In genomic region chr20:63246490-63247284, GRCh38 we compare ENCODE assay signal across 14 cellular contexts. TPM values are rescaled to one million over a fixed set of nuclear protein-coding genes. Genes with fewer than 3 reads are reported as not detected.
A peak's percentile ranks its signal among the peaks of the same experiment; 100 is the strongest.
DNase-seq lines count a peak whose midpoint lies in the region; ATAC-seq and TF ChIP-seq lines count a peak whose summit lies in the region.
"Had no signal": no experiment of that assay in that cellular context is flagged by ENCODE, and none has a peak within 500 bp of the region (broad histone marks: within the 10 kb centered on the region; RNA-seq: fewer than 3 reads in every experiment).

No MANE protein-coding gene starts in this region.

- no peak overlapping the region for H3K4ac ChIP-seq in IMR-90 (ENCODE audit: low read depth, low read length)

- WGBS in IMR-90 (ENCODE audit: extremely low coverage in 2 of 2, insufficient read length in 1 of 2), 2 experiments, result 63% methylated on average over 34 of the region's 49 CpGs; no CpG with 5 or more reads in 1 of the 2 experiments

- ATAC-seq in IMR-90 (ENCODE audit: low read depth) (no peak), gastrocnemius medialis (no peak)

- no peaks in the 10 kb centered on the region for H3K4me1 Mint-ChIP-seq in activated T-cell treated with anti-CD3 and anti-CD28 coated beads, Interleukin-2, amount 50 U/mL, for 24 hours (ENCODE audit: low read depth)
- H3K4me1 Mint-ChIP-seq: activated CD4-positive, alpha-beta T cell treated with anti-CD3 and anti-CD28 coated beads, Interleukin-2, amount 10 ng/mL, durations not matched to agents 24 days and 14 days; stimulated activated naive CD8-positive, alpha-beta T cell treated with anti-CD3 and anti-CD28 coated beads, Interleukin-15, amount 100 ng/mL, for 72 hours had no signal

- no peak for TF ChIP-seq CTCF in IMR-90 (conservative IDR thresholded peaks at IDR 0.05; ENCODE audit: low read depth, low read length)
- TF ChIP-seq CTCF in parathyroid adenoma (IDR thresholded peaks at IDR 0.05), result no peak
- TF ChIP-seq CTCF in gastrocnemius medialis (IDR thresholded peaks at IDR 0.05 in 4 of 5, conservative IDR thresholded peaks at IDR 0.05 in 1 of 5), result no peak

- H3K36me3 Mint-ChIP-seq in activated T-cell treated with anti-CD3 and anti-CD28 coated beads, Interleukin-2, amount 50 U/mL, for 24 hours (ENCODE audit: low read depth), result no peaks in the 10 kb centered on the region

- H3K9me1 ChIP-seq in IMR-90 (ENCODE audit: insufficient read depth, low read length), result no peaks in the 10 kb centered on the region

- no peaks in the 10 kb centered on the region for H3K9me3 Mint-ChIP-seq in activated T-cell treated with anti-CD3 and anti-CD28 coated beads, Interleukin-2, amount 50 U/mL, for 24 hours
- H3K9me3 Mint-ChIP-seq: activated CD4-positive, alpha-beta T cell treated with anti-CD3 and anti-CD28 coated beads, Interleukin-2, amount 10 ng/mL, durations not matched to agents 24 days and 14 days; stimulated activated naive CD8-positive, alpha-beta T cell treated with anti-CD3 and anti-CD28 coated beads, Interleukin-15, amount 100 ng/mL, for 72 hours had no signal

- no peak overlapping the region for H3K23ac ChIP-seq in IMR-90 (ENCODE audit: low read depth, low read length)

- peaks cover 56% of the 10 kb centered on the region for H3K27me3 Mint-ChIP-seq in activated T-cell treated with anti-CD3 and anti-CD28 coated beads, Interleukin-2, amount 50 U/mL, for 24 hours

- peaks cover 50% of the 10 kb centered on the region for H3K27me3 ChIP-seq in IMR-90 (ENCODE audit: control insufficient read depth, insufficient read depth, low read length)
- H3K27me3 ChIP-seq in parathyroid adenoma (ENCODE audit: control insufficient read depth, insufficient read depth, low read length), result no peaks in the 10 kb centered on the region
- H3K27me3 ChIP-seq in gastrocnemius medialis, result peaks cover 15 to 26% (median 17%) of the 10 kb centered on the region in 3 donors
- H3K27me3 ChIP-seq: right lobe of liver had no signal

- intact Hi-C loops in IMR-90 (cut with micrococcal nuclease) (no loop called here), gastrocnemius medialis (cut with DNase I; ENCODE audit: low total_unique reads) (no loop called here)

- no peak overlapping the region for H3K18ac ChIP-seq in IMR-90 (ENCODE audit: low read depth, low read length)

- DNase-seq in DMS53 (lab: John Stamatoyannopoulos, UW), result peak; percentile 76
- no peak for DNase-seq in IMR-90
- DNase-seq in cerebellum (ENCODE audit: low spot score), result peak; percentile 66
- DNase-seq in T-helper 9 cell, result no peak
- DNase-seq in activated T-cell treated with anti-CD3 and anti-CD28 coated beads, Interleukin-2, amount 50 U/mL, for 24 hours, result no peak
- no peak for DNase-seq in gastrocnemius medialis
- DNase-seq: activated CD4-positive, alpha-beta T cell treated with anti-CD3 and anti-CD28 coated beads, Interleukin-2, amount 10 ng/mL, durations not matched to agents 24 days and 14 days; COR-L47; NCI-H2171; stimulated activated naive CD8-positive, alpha-beta T cell treated with anti-CD3 and anti-CD28 coated beads, Interleukin-15, amount 100 ng/mL, for 72 hours had no signal

- H3K79me1 ChIP-seq in IMR-90 (ENCODE audit: low read depth in 1 of 2, low read length in 2 of 2), result no peaks in the 10 kb centered on the region

- no TSS peak for BruUV-seq in IMR-90 (replicated peaks; lab: Mats Ljungman, UMichigan)

- H3K79me2 ChIP-seq in parathyroid adenoma, result no peaks in the 10 kb centered on the region

- POLR2A ChIA-PET in IMR-90 (lab: Charles Lee; ENCODE audit: unreplicated experiment), result no interaction called here

- CTCF ChIA-PET in IMR-90 (lab: Yijun Ruan, JAX), result no interaction called here

- no peak overlapping the region for H3K27ac Mint-ChIP-seq in activated T-cell treated with anti-CD3 and anti-CD28 coated beads, Interleukin-2, amount 50 U/mL, for 24 hours
- H3K27ac Mint-ChIP-seq: activated CD4-positive, alpha-beta T cell treated with anti-CD3 and anti-CD28 coated beads, Interleukin-2, amount 10 ng/mL, durations not matched to agents 24 days and 14 days had no signal

- no peak overlapping the region for H2AK5ac ChIP-seq in IMR-90 (ENCODE audit: low read depth, low read length)

- H3K56ac ChIP-seq in IMR-90 (ENCODE audit: extremely low read depth, insufficient read depth, low read length), result no peak overlapping the region

- in situ Hi-C loops in IMR-90 (cut with MboI; ENCODE audit: low sequenced_read_pairs) (no loop called here), gastrocnemius medialis (cut with MboI; ENCODE audit: low sequenced_read_pairs in 4 of 4) (no loop called here)

- H2AK9ac ChIP-seq in IMR-90 (replicated peaks; ENCODE audit: low read depth, low read length, poor library complexity), result no peak overlapping the region

- H3K27ac ChIP-seq in IMR-90 (ENCODE audit: insufficient read depth, low read length) (no peak overlapping the region), parathyroid adenoma (no peak overlapping the region), gastrocnemius medialis (no peak overlapping the region)
- H3K27ac ChIP-seq: right lobe of liver had no signal

- H3K4me3 ChIP-seq in IMR-90 (ENCODE audit: insufficient read depth, low read depth, low read length) (no peak overlapping the region), parathyroid adenoma (ENCODE audit: low read depth, low read length) (no peak overlapping the region), gastrocnemius medialis (no peak overlapping the region)
- H3K4me3 ChIP-seq: right lobe of liver had no signal

- no peak overlapping the region for H4K91ac ChIP-seq in IMR-90 (ENCODE audit: insufficient read depth, low read depth, low read length)

- H3K9me3 ChIP-seq in IMR-90 (ENCODE audit: control insufficient read depth, insufficient read depth, low read length) (no peaks in the 10 kb centered on the region), parathyroid adenoma (ENCODE audit: control insufficient read depth, low read length) (no peaks in the 10 kb centered on the region), gastrocnemius medialis (no peaks in the 10 kb centered on the region)
- H3K9me3 ChIP-seq: right lobe of liver had no signal

- H4K8ac ChIP-seq in IMR-90 (ENCODE audit: low read depth in 2 of 2, low read length in 2 of 2), result no peak overlapping the region

- TF ChIP-seq POLR2A in IMR-90 (IDR thresholded peaks at IDR 0.05; ENCODE audit: low read depth, low read length), result no peak
- TF ChIP-seq POLR2A in gastrocnemius medialis (IDR thresholded peaks at IDR 0.05), result no peak

- no peaks in the 10 kb centered on the region for H3K4me1 ChIP-seq in IMR-90 (ENCODE audit: control insufficient read depth, insufficient read depth, low read length)
- peaks cover 10% of the 10 kb centered on the region for H3K4me1 ChIP-seq in parathyroid adenoma
- H3K4me1 ChIP-seq in gastrocnemius medialis, result no peaks in the 10 kb centered on the region
- H3K4me1 ChIP-seq: right lobe of liver had no signal

- H4K20me1 ChIP-seq in IMR-90 (ENCODE audit: insufficient read depth, low read length), result no peaks in the 10 kb centered on the region; the same call in 1 of the 2 replicates

- H3K14ac ChIP-seq in IMR-90 (replicated peaks; ENCODE audit: low read depth, low read length), result no peak overlapping the region

- dilution Hi-C loops in IMR-90 (cut with HindIII; ENCODE audit: low sequenced_read_pairs, unreplicated experiment), result no loop called here

- no peak for TF ChIP-seq RAD21 in IMR-90 (IDR thresholded peaks at IDR 0.05; ENCODE audit: low read length)

- H2BK5ac ChIP-seq in IMR-90 (ENCODE audit: low read depth, low read length, poor library complexity, severe bottlenecking), result no peak overlapping the region

- H3K36me3 ChIP-seq in IMR-90 (ENCODE audit: control insufficient read depth, insufficient read depth, low read length), result no peaks in the 10 kb centered on the region
- no peaks in the 10 kb centered on the region for H3K36me3 ChIP-seq in parathyroid adenoma (ENCODE audit: control insufficient read depth, insufficient read depth, low read length)
- no peaks in the 10 kb centered on the region for H3K36me3 ChIP-seq in gastrocnemius medialis
- H3K36me3 ChIP-seq: right lobe of liver had no signal

- no peak overlapping the region for H4K5ac ChIP-seq in IMR-90 (ENCODE audit: low read depth, low read length)

- no peak overlapping the region for H3K4me3 Mint-ChIP-seq in activated T-cell treated with anti-CD3 and anti-CD28 coated beads, Interleukin-2, amount 50 U/mL, for 24 hours
- H3K4me3 Mint-ChIP-seq: activated CD4-positive, alpha-beta T cell treated with anti-CD3 and anti-CD28 coated beads, Interleukin-2, amount 10 ng/mL, durations not matched to agents 24 days and 14 days; stimulated activated naive CD8-positive, alpha-beta T cell treated with anti-CD3 and anti-CD28 coated beads, Interleukin-15, amount 100 ng/mL, for 72 hours had no signal

- no peak overlapping the region for H2BK15ac ChIP-seq in IMR-90 (ENCODE audit: low read depth, low read length)

- H2AFZ ChIP-seq in IMR-90 (replicated peaks; ENCODE audit: low read length, poor library complexity), result peak overlapping the region; percentile 12
- H2AFZ ChIP-seq in parathyroid adenoma, result peak overlapping the region; percentile 54

- no peak overlapping the region for H2BK120ac ChIP-seq in IMR-90 (ENCODE audit: low read depth, low read length)

- H3K9ac ChIP-seq in IMR-90 (ENCODE audit: low read depth, low read length) (no peak overlapping the region), parathyroid adenoma (no peak overlapping the region)

- H2BK20ac ChIP-seq in IMR-90 (ENCODE audit: low read depth, low read length), result no peak overlapping the region

- H3K4me2 ChIP-seq in IMR-90 (ENCODE audit: low read depth, low read length) (no peak overlapping the region), parathyroid adenoma (ENCODE audit: low read length) (peak overlapping the region; percentile 67)

RNA-seq across cellular contexts. Expression of gene NKAIN4, which starts 7.6 kb away (rescaled TPM):
- not detected in 2 replicates for total RNA-seq in IMR-90 (2012; rRNA removed)
- polyA plus RNA-seq in IMR-90 (2012; rRNA removed), result not detected in 2 replicates
- polyA plus RNA-seq in IMR-90 (2012; cell fraction: cytosol; rRNA removed), result not detected in 2 replicates
- polyA plus RNA-seq in IMR-90 (2012; cell fraction: nucleus; rRNA removed; ENCODE audit: low replicate concordance), result not detected in 2 replicates
- total RNA-seq in cerebellum, result 35.0 TPM
- not detected for total RNA-seq in gastrocnemius medialis
- total RNA-seq: activated CD4-positive, alpha-beta T cell treated with anti-CD3 and anti-CD28 coated beads, Interleukin-2, amount 10 ng/mL, durations not matched to agents 24 days and 14 days; myocyte; right lobe of liver; T-helper 1 cell treated with Interleukin-12 subunit alpha and Interleukin-12 subunit beta and Interleukin-4 antibody, amounts not matched to agents 30 ng/mL and 1 ng/mL, for 36 hours had no signal

RNA-seq across cellular contexts. Expression of gene BIRC7, which starts 11.0 kb away (rescaled TPM):
- not detected in 2 replicates for total RNA-seq in IMR-90 (2012; rRNA removed)
- polyA plus RNA-seq in IMR-90 (2012; rRNA removed), result not detected in 2 replicates
- polyA plus RNA-seq in IMR-90 (2012; cell fraction: cytosol; rRNA removed), result 0.02 TPM in 1 of 2 replicates, not detected in the other
- not detected in 2 replicates for polyA plus RNA-seq in IMR-90 (2012; cell fraction: nucleus; rRNA removed; ENCODE audit: low replicate concordance)
- not detected for total RNA-seq in cerebellum
- total RNA-seq in gastrocnemius medialis, result not detected
- total RNA-seq: activated CD4-positive, alpha-beta T cell treated with anti-CD3 and anti-CD28 coated beads, Interleukin-2, amount 10 ng/mL, durations not matched to agents 24 days and 14 days; myocyte; right lobe of liver; T-helper 1 cell treated with Interleukin-12 subunit alpha and Interleukin-12 subunit beta and Interleukin-4 antibody, amounts not matched to agents 30 ng/mL and 1 ng/mL, for 36 hours had no signal

RNA-seq across cellular contexts. Expression of gene ARFGAP1, which starts 25.9 kb away (rescaled TPM):
- total RNA-seq in IMR-90 (2012; rRNA removed), result 54.7 and 59.1 TPM in 2 replicates
- polyA plus RNA-seq in IMR-90 (2012; rRNA removed), result 194 and 203 TPM in 2 replicates
- 96.9 and 108 TPM in 2 replicates for polyA plus RNA-seq in IMR-90 (2012; cell fraction: cytosol; rRNA removed)
- 1,020 and 2,202 TPM in 2 replicates for polyA plus RNA-seq in IMR-90 (2012; cell fraction: nucleus; rRNA removed; ENCODE audit: low replicate concordance)
- 32.5 TPM for total RNA-seq in cerebellum
- total RNA-seq in gastrocnemius medialis, result 10 to 100 TPM; 15.2 to 24.4 (median 18.0) TPM

RNA-seq across cellular contexts. Expression of gene YTHDF1, which starts 30.8 kb away (rescaled TPM):
- total RNA-seq in IMR-90 (2012; rRNA removed), result 10.9 and 13.9 TPM in 2 replicates
- polyA plus RNA-seq in IMR-90 (2012; rRNA removed), result 21.3 and 22.6 TPM in 2 replicates
- polyA plus RNA-seq in IMR-90 (2012; cell fraction: cytosol; rRNA removed), result 11.8 and 17.6 TPM in 2 replicates
- 28.4 and 31.6 TPM in 2 replicates for polyA plus RNA-seq in IMR-90 (2012; cell fraction: nucleus; rRNA removed; ENCODE audit: low replicate concordance)
- 18.8 TPM for total RNA-seq in cerebellum
- 10 to 100 TPM; 37.1 to 45.7 (median 40.4) TPM for total RNA-seq in gastrocnemius medialis

RNA-seq across cellular contexts. Expression of gene COL20A1, which starts 46.3 kb away (rescaled TPM):
- not detected in 2 replicates for total RNA-seq in IMR-90 (2012; rRNA removed)
- polyA plus RNA-seq in IMR-90 (2012; rRNA removed), result not detected in 2 replicates
- not detected in 2 replicates for polyA plus RNA-seq in IMR-90 (2012; cell fraction: cytosol; rRNA removed)
- polyA plus RNA-seq in IMR-90 (2012; cell fraction: nucleus; rRNA removed; ENCODE audit: low replicate concordance), result 0.07 and 0.10 TPM in 2 replicates
- 2.7 TPM for total RNA-seq in cerebellum
- total RNA-seq in gastrocnemius medialis, result under 1 TPM in 1 of 4 donors, not detected in 3; 0.23 TPM
- total RNA-seq: activated CD4-positive, alpha-beta T cell treated with anti-CD3 and anti-CD28 coated beads, Interleukin-2, amount 10 ng/mL, durations not matched to agents 24 days and 14 days; right lobe of liver had no signal

Comparison
In these comparisons a context has a peak if more than half of its experiments do, and no peak if none do; other contexts are left out.
1. DNase-seq: peak in DMS53 (single experiment) and cerebellum (single experiment); none in IMR-90 (single experiment), T-helper 9 cell (single experiment), activated T-cell treated with anti-CD3 and anti-CD28 coated beads, Interleukin-2, amount 50 U/mL, for 24 hours (single experiment) and gastrocnemius medialis (0 of 2).
2. RNA of gene NKAIN4, which starts 7.6 kb away (total RNA-seq): 35.0 TPM in cerebellum (single experiment); not detected in IMR-90 and not detected in gastrocnemius medialis; every median in the first group is over 10 times any median in the second.